ENCODE assay signal across 7 cellular contexts in genomic region chr11:67270256-67271211, GRCh38. TPM values are rescaled to one million over a fixed set of nuclear protein-coding genes. Genes with fewer than 3 reads are reported as not detected.
DNase-seq lines count a peak whose midpoint lies in the region; ATAC-seq and TF ChIP-seq lines count a peak whose summit lies in the region.

No MANE protein-coding gene starts in this region.

- peaks cover 94% of the 10 kb centered on the region for H3K79me2 ChIP-seq in osteoblast (ENCODE audit: insufficient read depth, low read length)

- DNase-seq in foreskin fibroblast (peak in 1 of 2 donors; percentile 45), osteoblast (ENCODE audit: insufficient read length, low spot score, missing footprints) (peak; percentile 92), HUDEP-2 (lab: John Stamatoyannopoulos, UW; ENCODE audit: unreplicated experiment in 76 of 76) (no peak)

- peaks cover 44% of the 10 kb centered on the region for H3K4me1 ChIP-seq in HUES6 (ENCODE audit: control insufficient read depth, insufficient read depth, low read length)
- peaks cover 59% of the 10 kb centered on the region for H3K4me1 ChIP-seq in osteoblast (ENCODE audit: insufficient read depth, low read length)

- no peak overlapping the region for H2AFZ ChIP-seq in osteoblast (ENCODE audit: low read length)

- H3K27me3 ChIP-seq in HUES6 (ENCODE audit: control insufficient read depth, insufficient read depth, low read length) (peaks cover 5% of the 10 kb centered on the region), osteoblast (ENCODE audit: insufficient read depth, low read length) (no peaks in the 10 kb centered on the region)

- no peaks in the 10 kb centered on the region for H3K9me3 ChIP-seq in HUES6 (ENCODE audit: control insufficient read depth, insufficient read depth, low read depth, low read length)
- H3K9me3 ChIP-seq in osteoblast (ENCODE audit: low read depth, low read length), result no peaks in the 10 kb centered on the region

- no peak for ATAC-seq in HG02884 (IDR thresholded peaks at IDR 0.05; ENCODE audit: unreplicated experiment)
- ATAC-seq in HG03354 (IDR thresholded peaks at IDR 0.05; ENCODE audit: poor library complexity, severe bottlenecking, unreplicated experiment), result no peak

- H3K4me3 ChIP-seq in HUES6 (ENCODE audit: low read depth, low read length) (peak overlapping the region; percentile 43), foreskin fibroblast (ENCODE audit: low read depth in 1 of 2, low read length in 2 of 2) (peak overlapping the region; percentile 8 to 28), osteoblast (ENCODE audit: insufficient read depth, low read length) (no peak overlapping the region)

- no peak for TF ChIP-seq CTCF in VCaP (conservative IDR thresholded peaks at IDR 0.05)
- no peak for TF ChIP-seq CTCF in foreskin fibroblast (IDR thresholded peaks at IDR 0.05; ENCODE audit: low read depth, low read length)
- TF ChIP-seq CTCF in osteoblast (IDR thresholded peaks at IDR 0.05; ENCODE audit: extremely low read depth, low read depth, low read length), result no peak

- H3K36me3 ChIP-seq in HUES6 (ENCODE audit: control insufficient read depth, insufficient read depth, low read length) (peaks cover 12% of the 10 kb centered on the region), osteoblast (ENCODE audit: insufficient read depth, low read length) (peaks cover 8% of the 10 kb centered on the region)

- peaks cover 53% of the 10 kb centered on the region for H4K20me1 ChIP-seq in osteoblast (ENCODE audit: insufficient read depth, low read length)

- H3K9ac ChIP-seq in HUES6 (ENCODE audit: low read length), result peak overlapping the region; percentile 39

- H3K4me2 ChIP-seq in osteoblast (ENCODE audit: insufficient read depth, low read length), result peak overlapping the region; percentile 23

- H3K27ac ChIP-seq in HUES6 (ENCODE audit: low read depth, low read length), result no peak overlapping the region
- H3K27ac ChIP-seq in VCaP, result peak overlapping the region; percentile 100
- no peak overlapping the region for H3K27ac ChIP-seq in osteoblast (ENCODE audit: low read depth, low read length)

RNA-seq across cellular contexts. Expression of gene GRK2, which starts 4.3 kb away (rescaled TPM):
- 21.4 and 23.6 TPM in 2 replicates for total RNA-seq in osteoblast

RNA-seq across cellular contexts. Expression of gene ANKRD13D, which starts 18.6 kb away (rescaled TPM):
- 33.0 and 34.4 TPM in 2 replicates for total RNA-seq in osteoblast

RNA-seq across cellular contexts. Expression of gene SSH3, which starts 32.8 kb away (rescaled TPM):
- total RNA-seq in osteoblast, result 13.3 and 25.0 TPM in 2 replicates
